ENCODE assay signal across 8 cellular contexts in the genomic region with DNA sequence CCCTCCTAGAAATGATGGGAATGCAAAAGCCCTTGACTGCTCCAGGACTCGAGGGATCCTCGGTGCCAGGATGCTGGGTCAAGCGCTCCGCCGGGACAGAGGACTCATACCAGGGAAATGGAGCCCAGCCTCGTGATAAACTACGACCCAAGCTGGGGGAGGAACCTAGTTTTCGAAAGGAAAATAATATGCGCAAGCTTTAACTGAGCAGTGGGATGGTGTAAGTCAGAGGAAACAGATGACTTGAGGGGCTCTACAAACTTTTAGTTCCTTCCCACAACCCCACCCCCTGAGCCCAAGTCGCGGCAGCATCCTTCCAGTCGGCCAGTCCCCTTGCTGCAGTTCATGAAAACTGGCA. TPM values are rescaled to one million over a fixed set of nuclear protein-coding genes. Genes with fewer than 3 reads are reported as not detected.
DNase-seq lines count a peak whose midpoint lies in the region; ATAC-seq, FAIRE-seq and TF ChIP-seq lines count a peak whose summit lies in the region.

No MANE protein-coding gene starts in this region.

- H3K27me3 ChIP-seq in small intestine (ENCODE audit: control insufficient read depth in 2 of 2, insufficient read depth in 2 of 2, low read length in 2 of 2) = no peaks in the 10 kb centered on the region

- H3K4me3 ChIP-seq in fibroblast of the aortic adventitia (ENCODE audit: low read depth, low read length) (peak overlapping the region; percentile 99), small intestine (ENCODE audit: low read depth in 1 of 2, low read length in 2 of 2) (peak overlapping the region; percentile 59 to 64)

- DNase-seq in T-helper 2 cell treated with Interferon-gamma antibody and Interleukin-4, amounts not matched to agents 5 μg/mL and 100 μg/mL, for 36 hours (ENCODE audit: low spot score) = no peak
- no peak for DNase-seq in T-helper 2 cell
- peak; percentile 16 for DNase-seq in RWPE1 (ENCODE audit: low spot score)
- no peak for DNase-seq in fibroblast of the aortic adventitia (ENCODE audit: low read depth)
- DNase-seq in small intestine = no peak
- DNase-seq in activated CD8-positive, alpha-beta memory T cell treated with anti-CD3 and anti-CD28 coated beads for 24 hours = no peak
- DNase-seq in NCI-H345 treated with DMSO at 0.1 percent for 48 hours (lab: John Stamatoyannopoulos, UW; ENCODE audit: unreplicated experiment) = no peak

- peak overlapping the region; percentile 99 for H3K27ac Mint-ChIP-seq in T-helper 2 cell treated with Interferon-gamma antibody and Interleukin-4, amounts not matched to agents 5 μg/mL and 100 μg/mL, for 36 hours

- no peaks in the 10 kb centered on the region for H3K9me3 ChIP-seq in small intestine (ENCODE audit: control insufficient read depth, low read depth)

- 1% methylated on average over 12 of the region's 12 CpGs for WGBS in small intestine, 3 donors

- peaks cover 26% of the 10 kb centered on the region for H3K4me1 Mint-ChIP-seq in T-helper 2 cell treated with Interferon-gamma antibody and Interleukin-4, amounts not matched to agents 5 μg/mL and 100 μg/mL, for 36 hours (ENCODE audit: low read depth)

- H3K36me3 Mint-ChIP-seq in T-helper 2 cell treated with Interferon-gamma antibody and Interleukin-4, amounts not matched to agents 5 μg/mL and 100 μg/mL, for 36 hours (ENCODE audit: low read depth) = peaks cover 34% of the 10 kb centered on the region

- CTCF ChIA-PET in RWPE1 (lab: Yijun Ruan, JAX) = interaction anchor here (0.5 kb wide), 1 partner anchor 1047 kb away, joined by 9 read pairs; no protein-coding TSS in a partner anchor

- peaks cover 0 to 6% of the 10 kb centered on the region in 2 donors for H3K36me3 ChIP-seq in small intestine (ENCODE audit: control insufficient read depth in 2 of 2, insufficient read depth in 2 of 2, low read length in 2 of 2)

- FAIRE-seq in small intestine (lab: Jason Lieb, UNC) = no peak

- ATAC-seq in HG02642 (IDR thresholded peaks at IDR 0.05; ENCODE audit: poor library complexity, unreplicated experiment) = peak; percentile 37

- H3K4me1 ChIP-seq in small intestine (ENCODE audit: control insufficient read depth in 2 of 2, insufficient read depth in 1 of 2, low read depth in 1 of 2, low read length in 1 of 2) = no peaks in the 10 kb centered on the region

- POLR2A ChIA-PET in RWPE1 (lab: Yijun Ruan, JAX; ENCODE audit: low non-redundant PET) = no interaction called here

- no peaks in the 10 kb centered on the region for H3K27me3 Mint-ChIP-seq in T-helper 2 cell treated with Interferon-gamma antibody and Interleukin-4, amounts not matched to agents 5 μg/mL and 100 μg/mL, for 36 hours (ENCODE audit: low read depth)

- peak overlapping the region; percentile 98 for H3K4me3 Mint-ChIP-seq in T-helper 2 cell treated with Interferon-gamma antibody and Interleukin-4, amounts not matched to agents 5 μg/mL and 100 μg/mL, for 36 hours

- TF ChIP-seq CTCF in RWPE1 (conservative IDR thresholded peaks at IDR 0.05; ENCODE audit: low read depth) (no peak), fibroblast of the aortic adventitia (IDR thresholded peaks at IDR 0.05; ENCODE audit: insufficient read depth, low read length) (no peak)

- H3K9me3 Mint-ChIP-seq in T-helper 2 cell treated with Interferon-gamma antibody and Interleukin-4, amounts not matched to agents 5 μg/mL and 100 μg/mL, for 36 hours = no peaks in the 10 kb centered on the region

- H3K27ac ChIP-seq in RWPE1 (peak overlapping the region; percentile 91), small intestine (ENCODE audit: low read depth in 1 of 2, low read length in 1 of 2) (peak overlapping the region; percentile 44 to 86)

RNA-seq across cellular contexts. Expression of gene SUPT16H, which starts 0.7 kb away (rescaled TPM):
- 81.3 and 107 TPM in 2 replicates for total RNA-seq in fibroblast of the aortic adventitia (ENCODE audit: low replicate concordance)
- 10 to 100 TPM; 27.7 to 60.3 (median 33.0) TPM for polyA plus RNA-seq in small intestine
